Comparison of ENCODE assay signal across 9 cellular contexts in genomic region chr4:180219080-180219479, GRCh38.
"Had no signal": no experiment of that assay in that cellular context is flagged by ENCODE, and none has a peak within 500 bp of the region (broad histone marks: within the 10 kb centered on the region; RNA-seq: fewer than 3 reads in every experiment).

No MANE protein-coding gene starts in this region.

- H3K4me3 ChIP-seq: GM23338, HAP-1, K562 had no signal

- DNase-seq: H7, HFFc6, IMR-90, Kasumi-1, KG1 had no signal

- ATAC-seq: GM23338, HCT116, K562 had no signal
